Comparison of ENCODE assay signal across 8 cellular contexts in the genomic region with DNA sequence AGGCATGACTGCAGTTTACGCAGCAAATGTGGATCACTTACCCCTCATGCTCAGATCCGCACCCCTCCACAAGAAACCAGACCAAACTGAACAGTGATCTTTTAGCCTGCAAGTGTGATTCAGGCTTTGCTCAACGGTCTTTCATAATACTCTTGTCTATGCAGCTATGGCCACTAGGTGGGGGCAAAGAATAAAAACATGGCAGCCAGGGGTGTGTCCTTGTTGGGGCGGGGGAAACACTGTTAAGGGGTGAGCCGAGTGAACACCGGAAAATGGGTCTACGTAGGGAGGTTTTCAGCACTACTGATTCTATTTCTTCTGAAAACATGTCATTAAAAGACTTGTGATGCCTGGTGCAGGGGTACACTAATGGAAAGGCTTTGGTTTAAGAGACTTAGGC. TPM values are rescaled to one million over a fixed set of nuclear protein-coding genes. Genes with fewer than 3 reads are reported as not detected.
DNase-seq lines count a peak whose midpoint lies in the region; ATAC-seq and TF ChIP-seq lines count a peak whose summit lies in the region.

No MANE protein-coding gene starts in this region.

- H3K9me3 ChIP-seq in effector memory CD4-positive, alpha-beta T cell (ENCODE audit: control insufficient read depth, low read length): no peaks in the 10 kb centered on the region
- no peaks in the 10 kb centered on the region for H3K9me3 ChIP-seq in mucosa of descending colon

- no peaks in the 10 kb centered on the region for H3K27me3 ChIP-seq in effector memory CD4-positive, alpha-beta T cell (replicated peaks; ENCODE audit: control insufficient read depth, insufficient read depth, low read length, poor library complexity, severe bottlenecking)

- no peaks in the 10 kb centered on the region for H3K9me3 Mint-ChIP-seq in activated CD4-positive, alpha-beta T cell treated with anti-CD3 and anti-CD28 coated beads, Interleukin-2, amount 10 ng/mL, durations not matched to agents 7 days and 5 days

- no peak overlapping the region for H3K4me3 Mint-ChIP-seq in activated CD4-positive, alpha-beta T cell treated with anti-CD3 and anti-CD28 coated beads, Interleukin-2, amount 10 ng/mL, durations not matched to agents 7 days and 5 days

- H3K36me3 Mint-ChIP-seq in activated CD4-positive, alpha-beta T cell treated with anti-CD3 and anti-CD28 coated beads, Interleukin-2, amount 10 ng/mL, durations not matched to agents 7 days and 5 days (ENCODE audit: low read depth): no peaks in the 10 kb centered on the region

- peak; percentile 12 for DNase-seq in COLO668 (lab: John Stamatoyannopoulos, UW; ENCODE audit: unreplicated experiment)
- peak; percentile 55 for DNase-seq in NCI-H2196 (lab: John Stamatoyannopoulos, UW; ENCODE audit: unreplicated experiment)
- peak; percentile 61 for DNase-seq in activated CD4-positive, alpha-beta T cell treated with anti-CD3 and anti-CD28 coated beads, Interleukin-2, amount 10 ng/mL, durations not matched to agents 7 days and 5 days
- DNase-seq in effector memory CD4-positive, alpha-beta T cell: peak; percentile 5 to 24 (median 16)
- DNase-seq in mucosa of descending colon: peak in 1 of 3 donors; percentile 73
- DNase-seq in substantia nigra (lab: John Stamatoyannopoulos, UW): peak in 41 of 49 donors; percentile 0 to 69 (median 36)

- no peaks in the 10 kb centered on the region for H3K36me3 ChIP-seq in effector memory CD4-positive, alpha-beta T cell (ENCODE audit: control insufficient read depth, insufficient read depth, low read length)
- no peaks in the 10 kb centered on the region for H3K36me3 ChIP-seq in mucosa of descending colon (ENCODE audit: low read depth)

- ATAC-seq in GM19324 (IDR thresholded peaks at IDR 0.05; ENCODE audit: low FRiP score, unreplicated experiment): peak; percentile 97
- peak; percentile 98 for ATAC-seq in HG03196 (IDR thresholded peaks at IDR 0.05; ENCODE audit: unreplicated experiment)
- ATAC-seq in mucosa of descending colon: peak; percentile 78

- CTCF ChIA-PET in activated CD4-positive, alpha-beta T cell treated with anti-CD3 and anti-CD28 coated beads, Interleukin-2, amount 10 ng/mL, durations not matched to agents 7 days and 5 days (lab: Charles Lee): interaction anchor here (1.3 to 1.4 kb wide), 2 partner anchors 20 to 401 kb away, joined by 3 read pairs; no protein-coding TSS in a partner anchor

- no peak overlapping the region for H3K27ac ChIP-seq in effector memory CD4-positive, alpha-beta T cell (ENCODE audit: insufficient read depth, low read length, poor library complexity, severe bottlenecking)
- H3K27ac ChIP-seq in substantia nigra (ENCODE audit: low read depth, low read length, poor library complexity, severe bottlenecking): no peak overlapping the region

- no peak overlapping the region for H3K27ac Mint-ChIP-seq in activated CD4-positive, alpha-beta T cell treated with anti-CD3 and anti-CD28 coated beads, Interleukin-2, amount 10 ng/mL, durations not matched to agents 7 days and 5 days

- no peaks in the 10 kb centered on the region for H3K4me1 ChIP-seq in effector memory CD4-positive, alpha-beta T cell (ENCODE audit: control insufficient read depth, insufficient read depth, low read length, poor library complexity, severe bottlenecking)
- H3K4me1 ChIP-seq in mucosa of descending colon (ENCODE audit: low read depth): no peaks in the 10 kb centered on the region

- H3K4me1 Mint-ChIP-seq in activated CD4-positive, alpha-beta T cell treated with anti-CD3 and anti-CD28 coated beads, Interleukin-2, amount 10 ng/mL, durations not matched to agents 7 days and 5 days: peaks cover 5% of the 10 kb centered on the region

- intact Hi-C loops in mucosa of descending colon (cut with DNase I, micrococcal nuclease): no loop called here

- POLR2A ChIA-PET in activated CD4-positive, alpha-beta T cell treated with anti-CD3 and anti-CD28 coated beads, Interleukin-2, amount 10 ng/mL, durations not matched to agents 7 days and 5 days (lab: Charles Lee): no interaction called here

- H3K4me3 ChIP-seq in effector memory CD4-positive, alpha-beta T cell (ENCODE audit: insufficient read depth, low read depth, low read length, poor library complexity, severe bottlenecking): no peak overlapping the region
- no peak overlapping the region for H3K4me3 ChIP-seq in mucosa of descending colon

- H3K27me3 Mint-ChIP-seq in activated CD4-positive, alpha-beta T cell treated with anti-CD3 and anti-CD28 coated beads, Interleukin-2, amount 10 ng/mL, durations not matched to agents 7 days and 5 days: no peaks in the 10 kb centered on the region

- TF ChIP-seq CTCF in mucosa of descending colon (IDR thresholded peaks at IDR 0.05): no peak

RNA-seq across cellular contexts. Expression of a gene that starts 49.8 kb away (rescaled TPM):
- total RNA-seq in activated CD4-positive, alpha-beta T cell treated with anti-CD3 and anti-CD28 coated beads, Interleukin-2, amount 10 ng/mL, durations not matched to agents 7 days and 5 days: not detected
- total RNA-seq in mucosa of descending colon: not detected
